In the genomic region with DNA sequence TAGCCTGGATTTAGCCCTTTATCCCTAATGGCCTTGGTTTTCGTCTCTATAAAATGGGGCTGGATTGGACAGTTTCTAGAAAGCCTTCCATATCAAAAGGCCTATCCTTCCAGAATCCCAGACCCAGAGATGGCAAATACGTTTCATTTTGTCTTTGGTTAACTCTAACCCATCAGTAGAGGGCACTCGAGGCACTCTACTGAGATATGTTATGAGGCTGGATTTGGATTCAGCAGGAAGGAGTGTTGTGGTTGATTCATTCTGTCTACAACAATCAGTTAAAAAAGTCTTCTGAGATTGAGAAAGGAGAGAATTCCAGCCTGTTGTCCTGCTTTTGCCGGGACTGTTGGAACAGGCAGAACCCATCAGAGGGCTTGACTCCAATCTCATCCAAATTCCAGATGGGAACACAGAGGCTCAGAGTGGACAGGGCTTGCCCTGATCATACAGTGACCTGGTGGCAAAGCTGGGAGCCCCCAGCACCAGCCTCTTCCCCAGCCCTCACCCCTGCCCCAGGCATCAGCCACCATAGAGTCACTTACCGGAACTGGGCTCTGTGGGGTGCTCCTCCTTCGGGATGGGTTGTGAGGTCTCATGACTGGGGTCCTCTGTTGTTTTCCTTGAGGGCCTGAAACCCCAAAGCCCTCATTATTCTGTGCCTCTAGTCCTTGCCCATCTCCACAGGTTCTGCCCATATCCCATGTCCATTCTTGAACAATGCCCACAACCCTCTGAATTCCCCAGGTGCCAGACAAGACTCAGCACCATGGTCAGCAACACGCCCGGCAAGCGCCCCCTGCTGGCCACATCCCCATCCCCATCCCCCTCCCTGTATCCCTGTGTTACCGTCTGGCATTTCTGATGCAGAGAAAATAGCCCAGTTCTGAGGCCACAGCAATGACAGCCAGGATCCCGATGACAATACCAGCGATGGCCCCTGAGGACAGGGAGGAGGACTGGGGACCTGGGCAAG, we compare ENCODE assay signal across 9 cellular contexts. TPM values are rescaled to one million over a fixed set of nuclear protein-coding genes. Genes with fewer than 3 reads are reported as not detected.
A peak's percentile ranks its signal among the peaks of the same experiment; 100 is the strongest.
DNase-seq lines count a peak whose midpoint lies in the region; ATAC-seq, FAIRE-seq and TF ChIP-seq lines count a peak whose summit lies in the region.
"Had no signal": no experiment of that assay in that cellular context is flagged by ENCODE, and none has a peak within 500 bp of the region (broad histone marks: within the 10 kb centered on the region; RNA-seq: fewer than 3 reads in every experiment).

No MANE protein-coding gene starts in this region.

- H3K9me3 ChIP-seq in BE2C (no peaks in the 10 kb centered on the region; the same call in 1 of the 2 replicates), NT2/D1 (ENCODE audit: insufficient read depth, low read length) (no peaks in the 10 kb centered on the region), colonic mucosa (no peaks in the 10 kb centered on the region), small intestine (ENCODE audit: control insufficient read depth, low read depth) (no peaks in the 10 kb centered on the region)

- peak; percentile 49 for DNase-seq in BE2C
- DNase-seq in NT2/D1 (ENCODE audit: low read depth, low spot score): peak; percentile 20
- DNase-seq in colonic mucosa: peak; percentile 49
- DNase-seq in small intestine: peak; percentile 69
- DNase-seq in foreskin melanocyte: no peak
- no peak for DNase-seq in substantia nigra (lab: John Stamatoyannopoulos, UW)

- ATAC-seq in GM19467 (IDR thresholded peaks at IDR 0.05; ENCODE audit: unreplicated experiment): no peak

- H3K4me1 ChIP-seq in BE2C (no peaks in the 10 kb centered on the region), NT2/D1 (ENCODE audit: insufficient read depth, insufficient read length) (no peaks in the 10 kb centered on the region), colonic mucosa (no peaks in the 10 kb centered on the region), small intestine (ENCODE audit: control insufficient read depth in 2 of 2, insufficient read depth in 1 of 2, low read depth in 1 of 2, low read length in 1 of 2) (no peaks in the 10 kb centered on the region)

- 21 to 29% (median 27%) methylated on average over 11 to 12 of the region's 12 CpGs for WGBS in small intestine, 3 donors

- H3K4me3 ChIP-seq in BE2C (ENCODE audit: low read depth, low read length) (no peak overlapping the region), NT2/D1 (ENCODE audit: insufficient read length, low read depth) (no peak overlapping the region), colonic mucosa (no peak overlapping the region), small intestine (ENCODE audit: low read depth in 1 of 2, low read length in 2 of 2) (no peak overlapping the region)

- intact Hi-C loops in colonic mucosa (cut with DNase I): no loop called here

- H3K27me3 ChIP-seq in BE2C (no peaks in the 10 kb centered on the region; the same call in 1 of the 2 replicates), NT2/D1 (ENCODE audit: insufficient read depth, insufficient read length) (peaks cover 17% of the 10 kb centered on the region), colonic mucosa (no peaks in the 10 kb centered on the region), small intestine (ENCODE audit: control insufficient read depth in 2 of 2, insufficient read depth in 2 of 2, low read length in 2 of 2) (peaks cover 0 to under 1% of the 10 kb centered on the region in 2 donors)

- FAIRE-seq in small intestine (lab: Jason Lieb, UNC): no peak

- TF ChIP-seq CTCF in BE2C (IDR thresholded peaks at IDR 0.05; ENCODE audit: low read depth, low read length) (peak; percentile 51), GM12873 (IDR thresholded peaks at IDR 0.05; ENCODE audit: insufficient read depth, low read depth, low read length, missing control alignments) (peak; percentile 63), colonic mucosa (IDR thresholded peaks at IDR 0.05) (no peak)

- H3K36me3 ChIP-seq in BE2C (no peaks in the 10 kb centered on the region), NT2/D1 (ENCODE audit: insufficient read depth, insufficient read length, low read length) (no peaks in the 10 kb centered on the region), colonic mucosa (no peaks in the 10 kb centered on the region), small intestine (ENCODE audit: control insufficient read depth in 2 of 2, insufficient read depth in 2 of 2, low read length in 2 of 2) (peaks cover 0 to 2% of the 10 kb centered on the region in 2 donors)

- H3K27ac ChIP-seq in colonic mucosa: no peak overlapping the region
- H3K27ac ChIP-seq in small intestine (ENCODE audit: low read depth in 1 of 2, low read length in 1 of 2): no peak overlapping the region
- H3K27ac ChIP-seq in substantia nigra (ENCODE audit: low read depth, low read length, poor library complexity, severe bottlenecking): no peak overlapping the region

- H3K9ac ChIP-seq in NT2/D1 (ENCODE audit: insufficient read length, low read depth): no peak overlapping the region
- no peak overlapping the region for H3K9ac ChIP-seq in colonic mucosa (ENCODE audit: low read depth in 2 of 2, low read length in 2 of 2)

RNA-seq across cellular contexts. Expression of a gene that starts 12.3 kb away (rescaled TPM):
- polyA plus RNA-seq in BE2C (2012; ENCODE audit: insufficient read depth, insufficient read length, low read depth): 5.6 TPM
- 1 to 10 TPM; 6.4 to 7.3 TPM for total RNA-seq in colonic mucosa
- 1 to 10 TPM; 4.6 to 7.2 (median 5.2) TPM for polyA plus RNA-seq in small intestine

RNA-seq across cellular contexts. Expression of a gene that starts 16.9 kb away (rescaled TPM):
- not detected for polyA plus RNA-seq in BE2C (2012; ENCODE audit: insufficient read depth, insufficient read length, low read depth)
- under 1 TPM in 1 of 2 donors, not detected in 1; 0.85 TPM for total RNA-seq in colonic mucosa
- polyA plus RNA-seq in small intestine: 10 to 100 TPM in 2 of 3 donors, 1 to 10 TPM in 1; 5.1 to 28.4 (median 16.1) TPM
- polyA plus RNA-seq: immature natural killer cell had no signal

Comparison
In these comparisons a context has a peak if more than half of its experiments do, and no peak if none do; other contexts are left out.
1. DNase-seq: peak in BE2C (single experiment), NT2/D1 (single experiment), colonic mucosa (single experiment) and small intestine (single experiment); none in foreskin melanocyte (single experiment) and substantia nigra (0 of 49).